Comparison of ENCODE assay signal across 8 cellular contexts in the genomic region with DNA sequence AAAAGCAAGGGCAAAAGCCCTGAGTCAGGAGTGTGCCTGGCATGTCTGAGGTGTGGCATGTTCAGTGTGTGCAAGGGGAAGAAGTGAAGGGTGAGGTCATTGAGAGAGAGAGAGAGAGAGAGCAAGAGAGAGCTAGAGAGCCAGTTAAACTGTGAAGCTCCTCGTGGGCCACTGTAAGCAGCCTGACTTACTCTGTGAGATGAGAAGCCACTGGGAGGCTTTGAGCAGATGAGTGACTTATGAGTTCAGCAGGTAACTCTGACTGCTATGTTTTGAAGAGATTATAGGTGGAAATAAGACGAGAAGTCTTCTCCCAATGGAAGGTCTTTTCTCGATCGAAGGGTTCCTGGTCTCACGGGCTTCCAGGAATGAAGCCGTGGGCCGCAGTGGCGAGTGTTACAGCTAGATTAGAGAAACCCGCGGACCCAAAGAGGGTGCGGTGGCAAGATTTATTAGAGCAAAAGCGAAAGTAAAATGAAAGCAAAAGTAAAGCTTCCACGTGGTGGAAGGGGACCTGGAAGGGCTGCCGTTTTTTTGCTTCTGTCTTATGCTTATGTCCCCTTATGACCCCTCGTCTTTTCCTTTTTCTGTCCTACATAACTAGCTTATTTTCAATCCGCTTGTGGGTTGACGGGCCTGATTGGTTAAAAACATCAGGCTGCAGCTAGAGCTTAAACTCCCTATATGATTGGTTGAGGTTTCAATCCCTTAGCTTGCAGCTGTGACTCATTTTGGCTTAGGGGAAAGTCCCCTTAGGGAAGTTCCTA.
DNase-seq lines count a peak whose midpoint lies in the region; ATAC-seq and TF ChIP-seq lines count a peak whose summit lies in the region.

No MANE protein-coding gene starts in this region.

- no peak overlapping the region for H3K27ac Mint-ChIP-seq in Caco-2 (ENCODE audit: unreplicated experiment)
- no peak overlapping the region for H3K27ac Mint-ChIP-seq in activated naive CD4-positive, alpha-beta T cell treated with anti-CD3 and anti-CD28 coated beads for 36 hours

- H3K27me3 ChIP-seq in Caco-2 (replicated peaks; ENCODE audit: control insufficient read depth, insufficient read depth, low read length) (no peaks in the 10 kb centered on the region), subcutaneous abdominal adipose tissue (ENCODE audit: control insufficient read depth in 5 of 5, insufficient read depth in 4 of 5, low read length in 5 of 5) (no peaks in the 10 kb centered on the region)

- no peaks in the 10 kb centered on the region for H3K9me3 ChIP-seq in Caco-2
- H3K9me3 ChIP-seq in mucosa of descending colon, result no peaks in the 10 kb centered on the region
- H3K9me3 ChIP-seq in subcutaneous abdominal adipose tissue (ENCODE audit: control insufficient read depth in 5 of 5, low read length in 5 of 5), result peaks cover 0 to 2% (median 0%) of the 10 kb centered on the region in 5 donors

- H3K27ac ChIP-seq in subcutaneous abdominal adipose tissue (ENCODE audit: low read depth, low read length), result peak overlapping the region; percentile 81

- H3K4me3 Mint-ChIP-seq in Caco-2 (ENCODE audit: unreplicated experiment), result no peak overlapping the region
- H3K4me3 Mint-ChIP-seq in activated naive CD4-positive, alpha-beta T cell treated with anti-CD3 and anti-CD28 coated beads for 36 hours, result no peak overlapping the region

- no peaks in the 10 kb centered on the region for H3K9me3 Mint-ChIP-seq in Caco-2 (ENCODE audit: unreplicated experiment)
- H3K9me3 Mint-ChIP-seq in activated naive CD4-positive, alpha-beta T cell treated with anti-CD3 and anti-CD28 coated beads for 36 hours, result peaks cover 1% of the 10 kb centered on the region

- H3K36me3 ChIP-seq in Caco-2 (ENCODE audit: control insufficient read depth, insufficient read depth, low read length) (no peaks in the 10 kb centered on the region), mucosa of descending colon (ENCODE audit: low read depth) (no peaks in the 10 kb centered on the region), subcutaneous abdominal adipose tissue (ENCODE audit: control insufficient read depth in 5 of 5, insufficient read depth in 5 of 5, low read length in 5 of 5) (no peaks in the 10 kb centered on the region)

- intact Hi-C loops in Caco-2 (cut with micrococcal nuclease; ENCODE audit: unreplicated experiment) (no loop called here), mucosa of descending colon (cut with DNase I, micrococcal nuclease) (no loop called here)
- intact Hi-C loops in activated naive CD4-positive, alpha-beta T cell treated with anti-CD3 and anti-CD28 coated beads for 36 hours (cut with micrococcal nuclease), result loop anchor here (1.0 to 10.0 kb wide), 10 partner anchors 221 to 855 kb away; a partner anchor contains a TSS

- ATAC-seq in GM19455 (IDR thresholded peaks at IDR 0.05; ENCODE audit: unreplicated experiment), result peak; percentile 85
- peak; percentile 68 for ATAC-seq in HG03469 (IDR thresholded peaks at IDR 0.05; ENCODE audit: unreplicated experiment)
- peak; percentile 84 for ATAC-seq in mucosa of descending colon

- CTCF ChIA-PET in Caco-2 (lab: Charles Lee), result interaction anchor here (1.8 kb wide), 1 partner anchor 11 kb away, joined by 5 read pairs; no protein-coding TSS in a partner anchor
- CTCF ChIA-PET in activated naive CD4-positive, alpha-beta T cell treated with anti-CD3 and anti-CD28 coated beads for 36 hours (lab: Charles Lee), result interaction anchor here (0.6 to 3.7 kb wide), 2 partner anchors 11 to 570 kb away, joined by 3 to 18 read pairs; no protein-coding TSS in a partner anchor

- TF ChIP-seq CTCF in Caco-2 (IDR thresholded peaks at IDR 0.05; ENCODE audit: insufficient read depth in 1 of 2, low read depth in 1 of 2, low read length in 1 of 2, severe bottlenecking in 1 of 2, unreplicated experiment in 1 of 2), result no peak
- no peak for TF ChIP-seq CTCF in mucosa of descending colon (IDR thresholded peaks at IDR 0.05)

- no peaks in the 10 kb centered on the region for H3K4me1 Mint-ChIP-seq in Caco-2 (ENCODE audit: low read depth, unreplicated experiment)
- H3K4me1 Mint-ChIP-seq in activated naive CD4-positive, alpha-beta T cell treated with anti-CD3 and anti-CD28 coated beads for 36 hours (ENCODE audit: low read depth), result peaks cover 14% of the 10 kb centered on the region

- H3K36me3 Mint-ChIP-seq in Caco-2 (ENCODE audit: insufficient read depth, unreplicated experiment), result no peaks in the 10 kb centered on the region
- H3K36me3 Mint-ChIP-seq in activated naive CD4-positive, alpha-beta T cell treated with anti-CD3 and anti-CD28 coated beads for 36 hours (ENCODE audit: low read depth), result no peaks in the 10 kb centered on the region

- DNase-seq in Caco-2 (peak; percentile 22 to 41), SHP77 treated with DMSO at 0.1 percent for 48 hours (lab: John Stamatoyannopoulos, UW) (peak; percentile 18), mucosa of descending colon (peak in 2 of 3 donors; percentile 40 to 48), iPS-NIHi11 (ENCODE audit: low spot score) (no peak)
- peak; percentile 68 for DNase-seq in activated naive CD4-positive, alpha-beta T cell treated with anti-CD3 and anti-CD28 coated beads for 36 hours

- H3K4me3 ChIP-seq in Caco-2 (ENCODE audit: low read depth, low read length), result peak overlapping the region; percentile 34
- H3K4me3 ChIP-seq in mucosa of descending colon, result no peak overlapping the region
- H3K4me3 ChIP-seq in subcutaneous abdominal adipose tissue (ENCODE audit: low read depth in 1 of 5, low read length in 5 of 5), result peak overlapping the region; percentile 58 to 72 (median 63)

- H3K27me3 Mint-ChIP-seq in Caco-2 (ENCODE audit: insufficient read depth, unreplicated experiment), result no peaks in the 10 kb centered on the region
- no peaks in the 10 kb centered on the region for H3K27me3 Mint-ChIP-seq in activated naive CD4-positive, alpha-beta T cell treated with anti-CD3 and anti-CD28 coated beads for 36 hours (ENCODE audit: low read depth)

- POLR2A ChIA-PET in Caco-2 (lab: Charles Lee), result no interaction called here

- peaks cover 5% of the 10 kb centered on the region; the same call in 1 of the 2 replicates for H3K4me1 ChIP-seq in Caco-2
- no peaks in the 10 kb centered on the region for H3K4me1 ChIP-seq in mucosa of descending colon (ENCODE audit: low read depth)
- peaks cover 0 to 13% (median 7%) of the 10 kb centered on the region in 5 donors for H3K4me1 ChIP-seq in subcutaneous abdominal adipose tissue (ENCODE audit: control insufficient read depth in 5 of 5, insufficient read depth in 5 of 5, low read length in 5 of 5)

- no TSS peak for BruUV-seq in Caco-2 (replicated peaks; lab: Mats Ljungman, UMichigan)

- H3K9ac ChIP-seq in subcutaneous abdominal adipose tissue (ENCODE audit: low read length in 5 of 5), result peak overlapping the region; percentile 40 to 74 (median 56)
